Comparison of ENCODE assay signal across 16 cellular contexts in genomic region chr2:242054881-242055801, GRCh38.
"Had no signal": no experiment of that assay in that cellular context is flagged by ENCODE, and none has a peak within 500 bp of the region (broad histone marks: within the 10 kb centered on the region; RNA-seq: fewer than 3 reads in every experiment).

No MANE protein-coding gene starts in this region.

- ATAC-seq: activated naive CD4-positive, alpha-beta T cell treated with anti-CD3 and anti-CD28 coated beads, Interleukin-2, amount 50 U/mL, for 72 hours; left lung; natural killer cell; stimulated activated naive CD8-positive, alpha-beta T cell treated with anti-CD3 and anti-CD28 coated beads, Interleukin-15, Interleukin-2, amounts not matched to agents 100 U/mL and 50 U/mL, for 24 hours; WTC11 had no signal

- H3K9me3 Mint-ChIP-seq: activated naive CD4-positive, alpha-beta T cell treated with anti-CD3 and anti-CD28 coated beads, Interleukin-2, amount 50 U/mL, for 72 hours; central memory CD8-positive, alpha-beta T cell; natural killer cell had no signal

- H3K4me1 Mint-ChIP-seq: central memory CD8-positive, alpha-beta T cell; natural killer cell; WTC11 had no signal

- H3K36me3 Mint-ChIP-seq: activated naive CD4-positive, alpha-beta T cell treated with anti-CD3 and anti-CD28 coated beads, Interleukin-2, amount 50 U/mL, for 72 hours; natural killer cell had no signal

- H3K4me3 Mint-ChIP-seq: central memory CD8-positive, alpha-beta T cell; natural killer cell; WTC11 had no signal

- H3K4me3 ChIP-seq: ascending aorta, left lung had no signal

- FAIRE-seq: endometrium, kidney had no signal

- H3K27ac Mint-ChIP-seq: natural killer cell, WTC11 had no signal

- H3K27me3 ChIP-seq: ascending aorta had no signal

- H3K4me1 ChIP-seq: ascending aorta, left lung had no signal

- H3K27ac ChIP-seq: ascending aorta, left lung had no signal

- H3K36me3 ChIP-seq: ascending aorta, left lung had no signal

- DNase-seq: activated CD4-positive, alpha-beta T cell treated with anti-CD3 and anti-CD28 coated beads, Interleukin-2, amount 50 U/mL, for 4 hours; activated T-cell treated with anti-CD3 and anti-CD28 coated beads, Interleukin-2, amount 50 U/mL, for 1 hour; cortex of kidney; foreskin fibroblast; kidney; left lung; midbrain; natural killer cell; stimulated activated CD4-positive, alpha-beta T cell treated with anti-CD3 and anti-CD28 coated beads, Interleukin-4, amount 100 ng/mL, for 24 hours; stimulated activated naive CD8-positive, alpha-beta T cell treated with anti-CD3 and anti-CD28 coated beads, Interleukin-15, Interleukin-2, amounts not matched to agents 100 U/mL and 50 U/mL, for 24 hours; T1000 had no signal

- H3K9me3 ChIP-seq: ascending aorta had no signal
